26 cellular contexts compared by ENCODE assay signal in genomic region chr5:178327931-178328711, GRCh38.
DNase-seq lines count a peak whose midpoint lies in the region; ATAC-seq, FAIRE-seq and TF ChIP-seq lines count a peak whose summit lies in the region.
"Had no signal": no experiment of that assay in that cellular context is flagged by ENCODE, and none has a peak within 500 bp of the region (broad histone marks: within the 10 kb centered on the region; RNA-seq: fewer than 3 reads in every experiment).

No MANE protein-coding gene starts in this region.

- no CpG with 5 or more reads among the region's 18 CpGs for WGBS in H9 (ENCODE audit: extremely low coverage, insufficient read length, low lambda C conversion rate)
- 83% methylated on average over 17 of the region's 18 CpGs; no CpG with 5 or more reads in 1 of the 2 experiments for WGBS in H1 (ENCODE audit: extremely low coverage in 1 of 2, insufficient coverage in 1 of 2, insufficient read length in 1 of 2, insufficient replicate concordance in 2 of 2, low coverage in 1 of 2, low lambda C conversion rate in 2 of 2, missing lambda C conversion rate in 1 of 2), 2 experiments

- H3K27me3 Mint-ChIP-seq in H9 (ENCODE audit: low read depth), result peaks cover 4% of the 10 kb centered on the region
- H3K27me3 Mint-ChIP-seq: activated T-cell treated with anti-CD3 and anti-CD28 coated beads, Interleukin-2, amount 50 U/mL, for 24 hours had no signal

- H3K4me1 ChIP-seq in H9 (ENCODE audit: insufficient read depth, low read length), result no peaks in the 10 kb centered on the region; the same call in 1 of the 2 replicates
- no peaks in the 10 kb centered on the region for H3K4me1 ChIP-seq in RWPE2 (ENCODE audit: insufficient read depth, poor library complexity, severe bottlenecking)
- H3K4me1 ChIP-seq in H1 (replicated peaks in 1 of 4; ENCODE audit: control insufficient read depth in 3 of 4, insufficient read depth in 4 of 4, low read length in 3 of 4), result peaks cover 0 to 15% (median 7%) of the 10 kb centered on the region in 4 experiments; a peak in 4 of 7 replicates

- H3K18ac ChIP-seq in H9 (ENCODE audit: insufficient read length, low read depth, low read length), result no peak overlapping the region
- no peak overlapping the region; the same call in none of the 2 replicates for H3K18ac ChIP-seq in H1 (ENCODE audit: extremely low read depth, low read length)

- no peak for TF ChIP-seq EP300 in H1 (IDR thresholded peaks at IDR 0.05; ENCODE audit: borderline replicate concordance in 1 of 2, low read depth in 2 of 2, low read length in 2 of 2)

- H3K79me2 ChIP-seq in H9 (ENCODE audit: insufficient read depth, low read length) (no peaks in the 10 kb centered on the region), H1 (ENCODE audit: control insufficient read depth in 1 of 2, insufficient read depth in 2 of 2, low read length in 2 of 2) (no peaks in the 10 kb centered on the region)

- H2BK120ac ChIP-seq in H9 (ENCODE audit: low read depth, low read length, poor library complexity, severe bottlenecking) (no peak overlapping the region), H1 (replicated peaks; ENCODE audit: low read depth, low read length) (no peak overlapping the region)

- H3K4ac ChIP-seq in H9 (ENCODE audit: low read depth, low read length) (no peak overlapping the region), H1 (replicated peaks; ENCODE audit: insufficient read length, low read depth, low read length) (no peak overlapping the region)

- H3K56ac ChIP-seq in H9 (ENCODE audit: insufficient read length, low read depth, low read length), result no peak overlapping the region
- H3K56ac ChIP-seq in H1 (replicated peaks; ENCODE audit: insufficient read length, low read depth, low read length), result no peak overlapping the region

- FAIRE-seq in H1 (lab: Jason Lieb, UNC), result no peak
- FAIRE-seq: astrocyte had no signal

- H2BK15ac ChIP-seq in H9 (ENCODE audit: low read depth, low read length) (no peak overlapping the region), H1 (ENCODE audit: low read length) (no peak overlapping the region)

- POLR2A ChIA-PET in H1 (lab: Charles Lee; ENCODE audit: partially characterized antibody), result no interaction called here

- CTCF ChIA-PET in H1 (lab: Charles Lee; ENCODE audit: partially characterized antibody), result interaction anchor here (0.8 to 1.6 kb wide), 3 partner anchors 8 to 14 kb away, joined by 3 to 4 read pairs (median 4); no protein-coding TSS in a partner anchor

- no peak overlapping the region for H3K23ac ChIP-seq in H9 (ENCODE audit: insufficient read length, low read depth, low read length)
- H3K23ac ChIP-seq in H1 (ENCODE audit: insufficient read length), result no peak overlapping the region

- H4K20me1 ChIP-seq in H9 (ENCODE audit: control insufficient read depth, insufficient read depth, insufficient read length), result no peaks in the 10 kb centered on the region
- peaks cover 0 to 4% of the 10 kb centered on the region in 2 experiments for H4K20me1 ChIP-seq in H1 (replicated peaks in 1 of 2; ENCODE audit: control insufficient read depth in 1 of 2, insufficient read depth in 2 of 2, low read length in 2 of 2)

- H3K9ac ChIP-seq in H9 (ENCODE audit: extremely low read depth, insufficient read length, low read length) (no peak overlapping the region), H1 (replicated peaks in 1 of 4; ENCODE audit: extremely low read depth in 1 of 4, low read depth in 3 of 4, low read length in 3 of 4) (no peak overlapping the region)

- TF ChIP-seq RAD21 in H1 (IDR thresholded peaks at IDR 0.05 in 1 of 2, conservative IDR thresholded peaks at IDR 0.05 in 1 of 2; ENCODE audit: low read depth in 2 of 2, low read length in 2 of 2), result no peak

- peak overlapping the region; percentile 60 to 91 (median 77); a peak in 4 of 7 replicates for H3K27ac Mint-ChIP-seq in H9
- H3K27ac Mint-ChIP-seq: activated T-cell treated with anti-CD3 and anti-CD28 coated beads, Interleukin-2, amount 50 U/mL, for 24 hours; IgD-negative memory B cell; stimulated activated effector memory CD8-positive, alpha-beta T cell treated with anti-CD3 and anti-CD28 coated beads, Interleukin-12 subunit alpha, Interleukin-12 subunit beta, amount 100 ng/mL, for 72 hours had no signal

- H4K8ac ChIP-seq in H9 (replicated peaks; ENCODE audit: insufficient read length, low read depth, low read length) (peak overlapping the region; percentile 21), H1 (ENCODE audit: extremely low read depth, insufficient read depth, low read length) (no peak overlapping the region)

- H3T11ph ChIP-seq in H9 (ENCODE audit: low read length), result no peak overlapping the region

- H2BK5ac ChIP-seq in H9 (ENCODE audit: insufficient read length, low read length) (no peak overlapping the region), H1 (ENCODE audit: low read depth, low read length) (peak overlapping the region; percentile 24; the same call in 1 of the 2 replicates)

- H3K4me2 ChIP-seq in H9 (ENCODE audit: insufficient read depth, insufficient read length, low read length) (no peak overlapping the region), H1 (ENCODE audit: insufficient read depth in 1 of 2, low read depth in 2 of 2, low read length in 2 of 2) (no peak overlapping the region)

- H3K79me1 ChIP-seq in H9 (ENCODE audit: insufficient read depth, low read depth, low read length, poor library complexity, severe bottlenecking), result no peaks in the 10 kb centered on the region
- no peaks in the 10 kb centered on the region for H3K79me1 ChIP-seq in H1 (ENCODE audit: low read depth, low read length)

- H3K9me3 Mint-ChIP-seq in H9, result no peaks in the 10 kb centered on the region
- H3K9me3 Mint-ChIP-seq: activated T-cell treated with anti-CD3 and anti-CD28 coated beads, Interleukin-2, amount 50 U/mL, for 24 hours; IgD-negative memory B cell; stimulated activated effector memory CD8-positive, alpha-beta T cell treated with anti-CD3 and anti-CD28 coated beads, Interleukin-12 subunit alpha, Interleukin-12 subunit beta, amount 100 ng/mL, for 72 hours had no signal

- no peak overlapping the region for H3K4me3 Mint-ChIP-seq in H9
- H3K4me3 Mint-ChIP-seq: activated T-cell treated with anti-CD3 and anti-CD28 coated beads, Interleukin-2, amount 50 U/mL, for 24 hours; stimulated activated effector memory CD8-positive, alpha-beta T cell treated with anti-CD3 and anti-CD28 coated beads, Interleukin-12 subunit alpha, Interleukin-12 subunit beta, amount 100 ng/mL, for 72 hours had no signal

- H4K91ac ChIP-seq in H9 (ENCODE audit: insufficient read length, low read depth, low read length), result no peak overlapping the region
- no peak overlapping the region for H4K91ac ChIP-seq in H1 (replicated peaks; ENCODE audit: insufficient read length, low read length)

- no peak for TF ChIP-seq POLR2A in H1 (IDR thresholded peaks at IDR 0.05; ENCODE audit: control extremely low read depth in 1 of 2, low read depth in 2 of 2, low read length in 2 of 2)

- intact Hi-C loops in posterior vena cava (cut with DNase I), result no loop called here

- H3K4me3 ChIP-seq in RWPE2 (ENCODE audit: severe bottlenecking) (no peak overlapping the region), H1 (ENCODE audit: extremely low read depth in 1 of 4, insufficient read depth in 2 of 4, low read depth in 3 of 4, low read length in 4 of 4) (no peak overlapping the region)
- H3K4me3 ChIP-seq: prostate gland, sigmoid colon, upper lobe of left lung had no signal

- no peak overlapping the region for H3K27ac ChIP-seq in H9 (ENCODE audit: insufficient read length, low read depth, low read length)
- no peak overlapping the region for H3K27ac ChIP-seq in RWPE2 (ENCODE audit: poor library complexity, severe bottlenecking)
- H3K27ac ChIP-seq in H1 (ENCODE audit: low read depth, low read length), result no peak overlapping the region
- H3K27ac ChIP-seq: prostate gland, sigmoid colon, upper lobe of left lung had no signal

- H3K23me2 ChIP-seq in H9 (ENCODE audit: insufficient read length, low read depth, low read length, poor library complexity, severe bottlenecking) (no peaks in the 10 kb centered on the region), H1 (ENCODE audit: low read depth, low read length) (no peaks in the 10 kb centered on the region)

- H3K27me3 ChIP-seq in H9 (ENCODE audit: insufficient read depth, low read length), result no peaks in the 10 kb centered on the region
- no peaks in the 10 kb centered on the region for H3K27me3 ChIP-seq in RWPE2 (ENCODE audit: insufficient read depth, poor library complexity, severe bottlenecking)
- no peaks in the 10 kb centered on the region for H3K27me3 ChIP-seq in H1 (replicated peaks in 1 of 4; ENCODE audit: control insufficient read depth in 3 of 4, extremely low read depth in 1 of 4, insufficient read depth in 3 of 4, low read length in 3 of 4)
- H3K27me3 ChIP-seq: sigmoid colon, upper lobe of left lung had no signal

- no peak overlapping the region for H2BK20ac ChIP-seq in H9 (ENCODE audit: low read depth, low read length, poor library complexity, severe bottlenecking)
- H2BK20ac ChIP-seq in H1 (ENCODE audit: low read length), result no peak overlapping the region

- ATAC-seq in RWPE2 (ENCODE audit: low read depth), result no peak
- no peak for ATAC-seq in GM18511 (IDR thresholded peaks at IDR 0.05; ENCODE audit: unreplicated experiment)
- no peak for ATAC-seq in HG02938 (IDR thresholded peaks at IDR 0.05; ENCODE audit: unreplicated experiment)
- ATAC-seq: left colon; Panc1; stimulated activated effector memory CD8-positive, alpha-beta T cell treated with anti-CD3 and anti-CD28 coated beads, Interleukin-12 subunit alpha, Interleukin-12 subunit beta, amount 100 ng/mL, for 72 hours had no signal

- H3K36me3 ChIP-seq in RWPE2 (ENCODE audit: low read depth) (no peaks in the 10 kb centered on the region), H1 (ENCODE audit: control insufficient read depth in 2 of 4, insufficient read depth in 4 of 4, low read length in 3 of 4) (no peaks in the 10 kb centered on the region)
- H3K36me3 ChIP-seq: prostate gland, sigmoid colon, upper lobe of left lung had no signal

- H2AFZ ChIP-seq in H9 (ENCODE audit: low read length) (no peak overlapping the region), H1 (ENCODE audit: low read length) (no peak overlapping the region)

- TF ChIP-seq CTCF in H9 (conservative IDR thresholded peaks at IDR 0.05), result no peak
- TF ChIP-seq CTCF in RWPE2 (IDR thresholded peaks at IDR 0.05; ENCODE audit: poor library complexity, severe bottlenecking), result no peak
- no peak for TF ChIP-seq CTCF in H1 (IDR thresholded peaks at IDR 0.05; ENCODE audit: control extremely low read depth in 1 of 3, insufficient read depth in 1 of 3, low read depth in 1 of 3, low read length in 3 of 3)

- H3K4me1 Mint-ChIP-seq in H9, result peaks cover 23 to 35% of the 10 kb centered on the region in 2 experiments

- H3K14ac ChIP-seq in H9 (ENCODE audit: insufficient read depth, low read length), result no peak overlapping the region; the same call in 1 of the 2 replicates
- H3K14ac ChIP-seq in H1 (ENCODE audit: insufficient read length), result no peak overlapping the region

- no peak overlapping the region for H4K5ac ChIP-seq in H9 (ENCODE audit: insufficient read length, low read depth, low read length)
- H4K5ac ChIP-seq in H1 (ENCODE audit: insufficient read length, low read depth, low read length), result no peak overlapping the region

- no peak for DNase-seq in H9
- peak; percentile 50 for DNase-seq in RWPE2 (ENCODE audit: low spot score)
- no peak for DNase-seq in H1 (ENCODE audit: low read depth in 1 of 2, low spot score in 2 of 2)
- DNase-seq in posterior vena cava (ENCODE audit: low spot score), result peak; percentile 28
- no peak for DNase-seq in activated T-cell treated with anti-CD3 and anti-CD28 coated beads, Interleukin-2, amount 50 U/mL, for 48 hours
- no peak for DNase-seq in activated gamma-delta T cell treated with Interleukin-2 at 50 U/mL for 16 hours
- DNase-seq: activated gamma-delta T cell; activated T-cell treated with anti-CD3 and anti-CD28 coated beads, Interleukin-2, amount 50 U/mL, for 24 hours; Caco-2; erythroblast; hypothalamus; left colon; NCI-H1436 treated with DMSO at 0.1 percent for 48 hours; NCI-H774; SIG-M5; sigmoid colon; stimulated activated CD4-positive, alpha-beta T cell treated with anti-CD3 and anti-CD28 coated beads, Interleukin-4, amount 100 ng/mL, for 24 hours; SW 1271; upper lobe of left lung had no signal

- H3K36me3 Mint-ChIP-seq in H9 (ENCODE audit: insufficient read depth in 1 of 3, low read depth in 3 of 3), result no peaks in the 10 kb centered on the region
- H3K36me3 Mint-ChIP-seq: IgD-negative memory B cell; stimulated activated effector memory CD8-positive, alpha-beta T cell treated with anti-CD3 and anti-CD28 coated beads, Interleukin-12 subunit alpha, Interleukin-12 subunit beta, amount 100 ng/mL, for 72 hours had no signal

- H3K9me3 ChIP-seq in H9 (ENCODE audit: control insufficient read depth, low read depth, low read length) (no peaks in the 10 kb centered on the region), RWPE2 (ENCODE audit: severe bottlenecking) (no peaks in the 10 kb centered on the region), H1 (ENCODE audit: insufficient read depth in 2 of 2, low read depth in 1 of 2, low read length in 1 of 2) (no peaks in the 10 kb centered on the region)
- H3K9me3 ChIP-seq: Caco-2, prostate gland, sigmoid colon, upper lobe of left lung had no signal

- H2AK5ac ChIP-seq in H9 (ENCODE audit: insufficient read length, low read length) (no peak overlapping the region), H1 (ENCODE audit: low read depth, low read length) (0 out of 2 replicates have a peak overlapping the region, but pooled peaks have one; percentile 39)

- H2BK12ac ChIP-seq in H9 (ENCODE audit: insufficient read length, low read depth, low read length), result no peak overlapping the region
- peak overlapping the region; percentile 50; the same call in 1 of the 2 replicates for H2BK12ac ChIP-seq in H1 (ENCODE audit: low read depth, low read length)

Comparison
In these comparisons a context has a peak if more than half of its experiments do, and no peak if none do; other contexts are left out.
1. DNase-seq: peak in RWPE2 (single experiment) and posterior vena cava (single experiment); none in H9 (single experiment), H1 (0 of 2), activated T-cell treated with anti-CD3 and anti-CD28 coated beads, Interleukin-2, amount 50 U/mL, for 48 hours (0 of 2) and activated gamma-delta T cell treated with Interleukin-2 at 50 U/mL for 16 hours (single experiment).